ENCODE assay signal across 16 cellular contexts in genomic region chr3:32302601-32303000, GRCh38.
DNase-seq lines count a peak whose midpoint lies in the region; ATAC-seq, FAIRE-seq and TF ChIP-seq lines count a peak whose summit lies in the region.
"Had no signal": no experiment of that assay in that cellular context is flagged by ENCODE, and none has a peak within 500 bp of the region (broad histone marks: within the 10 kb centered on the region; RNA-seq: fewer than 3 reads in every experiment).

No MANE protein-coding gene starts in this region.

- no peak overlapping the region for H2AK5ac ChIP-seq in neuronal stem cell (ENCODE audit: low read depth, low read length)

- H3K4me1 Mint-ChIP-seq in CD4-positive, alpha-beta T cell (ENCODE audit: low read depth) = peaks cover 76% of the 10 kb centered on the region
- H3K4me1 Mint-ChIP-seq in GM23338 = peaks cover 50% of the 10 kb centered on the region

- H3K4me3 ChIP-seq in GM23338 (no peak overlapping the region), GM12878 (no peak overlapping the region), parathyroid adenoma (ENCODE audit: low read depth, low read length) (no peak overlapping the region), pancreas (no peak overlapping the region), neuronal stem cell (ENCODE audit: low read length in 2 of 2) (no peak overlapping the region)
- H3K4me3 ChIP-seq: cardiac muscle cell, psoas muscle, suprapubic skin had no signal

- TF ChIP-seq POLR2A in GM12878 (IDR thresholded peaks at IDR 0.05; ENCODE audit: low read depth, low read length) = no peak

- H3K27ac Mint-ChIP-seq in CD4-positive, alpha-beta T cell = peak overlapping the region; percentile 97
- peak overlapping the region; percentile 82; the same call in 1 of the 2 replicates for H3K27ac Mint-ChIP-seq in GM23338

- no peak for DNase-seq in CD4-positive, alpha-beta T cell
- no peak for DNase-seq in GM23338 (ENCODE audit: low spot score)
- DNase-seq in GM12878 (ENCODE audit: low read depth, low spot score) = no peak
- DNase-seq in pancreas = no peak
- DNase-seq in neuronal stem cell (ENCODE audit: low spot score) = no peak
- DNase-seq: activated naive CD4-positive, alpha-beta T cell; C1 segment of cervical spinal cord; effector CD4-positive, alpha-beta T cell; Kasumi-1; NCI-H1436; psoas muscle had no signal

- H2BK15ac ChIP-seq in neuronal stem cell (ENCODE audit: low read length) = no peak overlapping the region

- H3K36me3 Mint-ChIP-seq in CD4-positive, alpha-beta T cell (ENCODE audit: low read depth) = no peaks in the 10 kb centered on the region
- H3K36me3 Mint-ChIP-seq in GM23338 (ENCODE audit: low read depth) = no peaks in the 10 kb centered on the region

- in situ Hi-C loops in GM12878 (cut with MboI) = no loop called here

- H3K9me2 ChIP-seq in GM23338 (ENCODE audit: insufficient read depth) = peaks cover 4% of the 10 kb centered on the region; the same call in 1 of the 2 replicates

- SMC1A ChIA-PET in GM12878 (lab: Charles Lee; ENCODE audit: uncharacterized antibody, unreplicated experiment) = interaction anchor here (1.6 kb wide), 1 partner anchor 13 kb away, joined by 3 read pairs; no protein-coding TSS in a partner anchor

- intact Hi-C loops in CD4-positive, alpha-beta T cell (cut with DNase I, micrococcal nuclease) = loop anchor here in 1 of 2 experiments (5.0 kb wide), 1 partner anchor 95 kb away; no protein-coding TSS in a partner anchor
- intact Hi-C loops in GM12878 (cut with micrococcal nuclease; ENCODE audit: unreplicated experiment) = no loop called here
- intact Hi-C loops in pancreas (cut with DNase I) = no loop called here

- no peak for TF ChIP-seq EP300 in GM12878 (IDR thresholded peaks at IDR 0.05; ENCODE audit: borderline replicate concordance in 1 of 2, control insufficient read depth in 1 of 2, low read depth in 2 of 2, low read length in 2 of 2)

- peaks cover 4% of the 10 kb centered on the region for H3K79me2 ChIP-seq in GM23338 (replicated peaks; ENCODE audit: insufficient read depth)
- no peaks in the 10 kb centered on the region for H3K79me2 ChIP-seq in GM12878 (ENCODE audit: control insufficient read depth, insufficient read depth, low read length)
- H3K79me2 ChIP-seq in parathyroid adenoma = peaks cover 18% of the 10 kb centered on the region

- H3K27ac ChIP-seq in CD4-positive, alpha-beta T cell (ENCODE audit: low read depth, low read length) = peak overlapping the region; percentile 71
- H3K27ac ChIP-seq in GM23338 (ENCODE audit: low read depth) (no peak overlapping the region), GM12878 (ENCODE audit: control insufficient read depth, insufficient read depth) (no peak overlapping the region), parathyroid adenoma (peak overlapping the region; percentile 72), pancreas (peak overlapping the region in 1 of 4 donors; percentile 1), neuronal stem cell (replicated peaks; ENCODE audit: low read length) (no peak overlapping the region)
- H3K27ac ChIP-seq: cardiac muscle cell, psoas muscle, suprapubic skin had no signal

- H3K27me3 ChIP-seq in CD4-positive, alpha-beta T cell (ENCODE audit: control insufficient read depth, insufficient read depth, low read length) = no peaks in the 10 kb centered on the region
- H3K27me3 ChIP-seq in GM23338 (ENCODE audit: insufficient read depth) = no peaks in the 10 kb centered on the region
- no peaks in the 10 kb centered on the region; a peak in 1 of 4 replicates for H3K27me3 ChIP-seq in GM12878 (replicated peaks in 1 of 2; ENCODE audit: control insufficient read depth in 2 of 2, insufficient read depth in 2 of 2, low read length in 1 of 2)
- no peaks in the 10 kb centered on the region for H3K27me3 ChIP-seq in parathyroid adenoma (ENCODE audit: control insufficient read depth, insufficient read depth, low read length)
- no peaks in the 10 kb centered on the region for H3K27me3 ChIP-seq in pancreas
- no peaks in the 10 kb centered on the region for H3K27me3 ChIP-seq in neuronal stem cell (ENCODE audit: control insufficient read depth in 3 of 3, insufficient read depth in 3 of 3, low read depth in 1 of 3, low read length in 3 of 3)
- H3K27me3 ChIP-seq: cardiac muscle cell, suprapubic skin had no signal

- H2AFZ ChIP-seq in GM23338 (no peak overlapping the region), GM12878 (ENCODE audit: control insufficient read depth, low read depth, low read length) (no peak overlapping the region), parathyroid adenoma (peak overlapping the region; percentile 43), neuronal stem cell (ENCODE audit: low read length) (no peak overlapping the region)

- H3K4me2 ChIP-seq in GM23338 (no peak overlapping the region), GM12878 (ENCODE audit: control insufficient read depth, insufficient read depth) (no peak overlapping the region), parathyroid adenoma (ENCODE audit: low read length) (no peak overlapping the region), neuronal stem cell (ENCODE audit: insufficient read depth, low read length, poor library complexity, severe bottlenecking) (no peak overlapping the region)

- CTCF ChIA-PET in CD4-positive, alpha-beta T cell (lab: Charles Lee) = interaction anchor here (0.7 to 2.2 kb wide), 4 partner anchors 10 to 63 kb away, joined by 3 to 7 read pairs (median 3); no protein-coding TSS in a partner anchor
- CTCF ChIA-PET in GM12878 (lab: Yijun Ruan, JAX) = interaction anchor here (1.3 to 3.4 kb wide), 3 partner anchors 7 to 21 kb away, joined by 4 to 15 read pairs (median 4); no protein-coding TSS in a partner anchor

- no TSS peak for BruUV-seq in GM12878 (replicated peaks; lab: Mats Ljungman, UMichigan)

- no peak overlapping the region for H2BK5ac ChIP-seq in neuronal stem cell (ENCODE audit: low read length)

- no peak overlapping the region for H4K8ac ChIP-seq in neuronal stem cell (ENCODE audit: low read depth, low read length)

- POLR2A ChIA-PET in CD4-positive, alpha-beta T cell (lab: Charles Lee) = interaction anchor here (0.8 to 2.1 kb wide), 18 partner anchors 8 to 98 kb away, joined by 3 to 19 read pairs (median 4); partner anchors contain the start of genes CMTM7 and CMTM8
- POLR2A ChIA-PET in GM12878 (lab: Charles Lee) = no interaction called here

- H3K14ac ChIP-seq in neuronal stem cell (ENCODE audit: low read length) = no peak overlapping the region

- peak; percentile 41 for FAIRE-seq in GM12878 (lab: Jason Lieb, UNC)
- no peak for FAIRE-seq in pancreas (lab: Jason Lieb, UNC)

- H4K20me1 ChIP-seq in GM23338 (replicated peaks; ENCODE audit: insufficient read depth) (no peaks in the 10 kb centered on the region), GM12878 (ENCODE audit: control insufficient read depth, insufficient read depth) (no peaks in the 10 kb centered on the region)

- H3F3A ChIP-seq in GM23338 (replicated peaks; ENCODE audit: low read depth) = no peaks in the 10 kb centered on the region

- H3K36me3 ChIP-seq in GM23338 (ENCODE audit: insufficient read depth) = no peaks in the 10 kb centered on the region
- H3K36me3 ChIP-seq in GM12878 (ENCODE audit: control insufficient read depth in 2 of 2, insufficient read depth in 2 of 2, low read length in 1 of 2) = no peaks in the 10 kb centered on the region
- H3K36me3 ChIP-seq in parathyroid adenoma (ENCODE audit: control insufficient read depth, insufficient read depth, low read length) = no peaks in the 10 kb centered on the region
- no peaks in the 10 kb centered on the region for H3K36me3 ChIP-seq in pancreas
- no peaks in the 10 kb centered on the region for H3K36me3 ChIP-seq in neuronal stem cell (replicated peaks in 1 of 2; ENCODE audit: control insufficient read depth in 2 of 2, insufficient read depth in 2 of 2, low read length in 2 of 2)
- H3K36me3 ChIP-seq: cardiac muscle cell, suprapubic skin had no signal

- H3K9ac ChIP-seq in GM12878 (ENCODE audit: control insufficient read depth, insufficient read depth, low read length) (no peak overlapping the region), parathyroid adenoma (no peak overlapping the region), neuronal stem cell (ENCODE audit: low read depth, low read length, poor library complexity) (no peak overlapping the region)

- H3K18ac ChIP-seq in neuronal stem cell (ENCODE audit: low read length) = no peak overlapping the region

- H3K4me1 ChIP-seq in GM23338 (ENCODE audit: insufficient read depth) (peaks cover 36% of the 10 kb centered on the region), GM12878 (ENCODE audit: control insufficient read depth, insufficient read depth, low read length) (no peaks in the 10 kb centered on the region), parathyroid adenoma (peaks cover 27% of the 10 kb centered on the region), pancreas (peaks cover 16 to 33% (median 19%) of the 10 kb centered on the region in 3 donors), neuronal stem cell (ENCODE audit: control insufficient read depth in 2 of 2, insufficient read depth in 1 of 2, low read depth in 1 of 2, low read length in 2 of 2) (peaks cover 0 to 7% of the 10 kb centered on the region in 2 donors)
- H3K4me1 ChIP-seq: psoas muscle had no signal

- H2BK120ac ChIP-seq in neuronal stem cell (ENCODE audit: low read depth, low read length) = no peak overlapping the region

- H3K4me3 Mint-ChIP-seq in CD4-positive, alpha-beta T cell = peak overlapping the region; percentile 68
- no peak overlapping the region for H3K4me3 Mint-ChIP-seq in GM23338

- RAD21 ChIA-PET in GM12878 (lab: Charles Lee; ENCODE audit: unreplicated experiment) = no interaction called here

- H2BK12ac ChIP-seq in neuronal stem cell (ENCODE audit: low read length) = no peak overlapping the region

- no peaks in the 10 kb centered on the region for H3K9me3 ChIP-seq in CD4-positive, alpha-beta T cell (ENCODE audit: control insufficient read depth, low read length)
- H3K9me3 ChIP-seq in GM12878 (replicated peaks; ENCODE audit: control insufficient read depth, insufficient read depth, low read length) (no peaks in the 10 kb centered on the region), parathyroid adenoma (ENCODE audit: control insufficient read depth, low read length) (no peaks in the 10 kb centered on the region), pancreas (no peaks in the 10 kb centered on the region), neuronal stem cell (replicated peaks in 1 of 2; ENCODE audit: control insufficient read depth in 2 of 2, insufficient read depth in 1 of 2, low read depth in 1 of 2, low read length in 2 of 2) (no peaks in the 10 kb centered on the region)
- H3K9me3 ChIP-seq: psoas muscle, suprapubic skin had no signal

- no peak overlapping the region for H4K91ac ChIP-seq in neuronal stem cell (ENCODE audit: low read depth, low read length, poor library complexity)

- H3K27me3 Mint-ChIP-seq in CD4-positive, alpha-beta T cell = no peaks in the 10 kb centered on the region
- H3K27me3 Mint-ChIP-seq in GM23338 (ENCODE audit: insufficient read depth, low read depth, poor library complexity) = peaks cover 7% of the 10 kb centered on the region

- 66% methylated on average over 4 of the region's 4 CpGs for WGBS in GM12878 (ENCODE audit: insufficient coverage, insufficient replicate concordance, low lambda C conversion rate, missing lambda C conversion rate)
- 88 to 91% methylated on average over 4 of the region's 4 CpGs for WGBS in pancreas, 2 donors
- WGBS in neuronal stem cell (ENCODE audit: extremely low coverage in 2 of 2, insufficient read length in 2 of 2, insufficient replicate concordance in 1 of 2), 2 donors = no CpG with 5 or more reads among the region's 4 CpGs

- H3K4ac ChIP-seq in neuronal stem cell (ENCODE audit: low read length) = no peak overlapping the region

- H3K9me3 Mint-ChIP-seq in CD4-positive, alpha-beta T cell = no peaks in the 10 kb centered on the region
- no peaks in the 10 kb centered on the region for H3K9me3 Mint-ChIP-seq in GM23338

- no peak for TF ChIP-seq CTCF in CD4-positive, alpha-beta T cell (IDR thresholded peaks at IDR 0.05)
- TF ChIP-seq CTCF in GM23338 (conservative IDR thresholded peaks at IDR 0.05; ENCODE audit: low read depth in 2 of 2) (no peak), GM12878 (IDR thresholded peaks at IDR 0.05 in 2 of 3, conservative IDR thresholded peaks at IDR 0.05 in 1 of 3; ENCODE audit: control insufficient read depth in 2 of 3, extremely low read depth in 1 of 3, insufficient read depth in 1 of 3, low read depth in 3 of 3, low read length in 3 of 3) (no peak), parathyroid adenoma (IDR thresholded peaks at IDR 0.05) (no peak), pancreas (IDR thresholded peaks at IDR 0.05) (no peak)

- H3K23ac ChIP-seq in neuronal stem cell (ENCODE audit: low read depth, low read length, poor library complexity) = no peak overlapping the region

- ATAC-seq in CD4-positive, alpha-beta T cell (ENCODE audit: poor library complexity) = no peak
- ATAC-seq in GM23338 (no peak), GM12878 (no peak), pancreas (no peak), GM21723 (IDR thresholded peaks at IDR 0.05; ENCODE audit: unreplicated experiment) (no peak), HG03342 (IDR thresholded peaks at IDR 0.05; ENCODE audit: unreplicated experiment) (no peak)
- ATAC-seq: psoas muscle had no signal

- TF ChIP-seq RAD21 in GM12878 (IDR thresholded peaks at IDR 0.05; ENCODE audit: insufficient read depth, low read depth, low read length) = no peak

- no peaks in the 10 kb centered on the region for H3K79me1 ChIP-seq in neuronal stem cell (ENCODE audit: low read depth, low read length)

Comparison
In these comparisons a context has a peak if more than half of its experiments do, and no peak if none do; other contexts are left out.
1. H3K27ac ChIP-seq: peak in CD4-positive, alpha-beta T cell (single experiment) and parathyroid adenoma (single experiment); none in GM23338 (single experiment), GM12878 (single experiment) and neuronal stem cell (single experiment).